Comparison of ENCODE assay signal across 22 cellular contexts in the genomic region with DNA sequence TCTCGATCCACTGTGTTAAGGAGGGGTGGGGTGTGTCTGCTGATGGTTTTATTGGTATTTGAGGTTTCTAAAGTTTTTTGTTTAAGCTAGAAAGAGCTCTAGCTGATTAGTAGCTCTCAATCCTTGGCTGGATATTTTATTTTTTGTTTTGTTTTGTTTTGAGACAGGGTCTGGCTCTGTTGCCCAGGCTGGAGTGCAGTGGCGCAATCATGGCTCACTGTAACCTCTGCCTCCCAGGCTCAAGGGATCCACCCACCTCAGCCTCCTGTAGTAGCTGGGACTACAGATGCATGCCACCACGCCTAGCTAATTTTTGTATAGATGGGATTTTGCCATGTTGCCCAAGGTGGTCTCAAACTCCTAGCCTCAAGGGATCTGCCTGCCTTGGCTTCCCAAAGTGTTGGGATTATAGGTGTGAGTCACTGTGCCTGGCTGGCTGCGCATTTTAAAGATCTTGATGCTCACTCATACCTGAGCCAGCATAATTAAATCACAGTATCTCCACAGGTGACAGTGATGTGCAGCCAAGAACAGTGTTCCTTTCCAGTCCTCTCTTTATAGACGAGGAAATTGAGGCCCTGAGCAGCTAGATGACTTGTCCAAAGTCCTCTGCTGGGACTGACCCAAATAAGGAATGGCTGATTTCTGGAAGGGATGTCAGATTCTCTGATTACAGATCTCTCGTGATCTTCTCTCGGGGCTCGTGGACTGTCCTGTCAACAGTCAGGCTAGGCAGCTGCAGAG. TPM values are rescaled to one million over a fixed set of nuclear protein-coding genes. Genes with fewer than 3 reads are reported as not detected.
DNase-seq lines count a peak whose midpoint lies in the region; ATAC-seq and TF ChIP-seq lines count a peak whose summit lies in the region.
"Had no signal": no experiment of that assay in that cellular context is flagged by ENCODE, and none has a peak within 500 bp of the region (broad histone marks: within the 10 kb centered on the region; RNA-seq: fewer than 3 reads in every experiment).

No MANE protein-coding gene starts in this region.

- TF ChIP-seq CTCF in WTC11 (IDR thresholded peaks at IDR 0.05) (no peak), foreskin keratinocyte (conservative IDR thresholded peaks at IDR 0.05) (no peak), lower lobe of right lung (IDR thresholded peaks at IDR 0.05) (no peak), suprapubic skin (IDR thresholded peaks at IDR 0.05) (no peak)

- H3K27me3 ChIP-seq in foreskin keratinocyte = peaks cover 2% of the 10 kb centered on the region
- no peaks in the 10 kb centered on the region for H3K27me3 ChIP-seq in lower lobe of right lung (ENCODE audit: low read depth)
- H3K27me3 ChIP-seq in suprapubic skin = no peaks in the 10 kb centered on the region
- H3K27me3 ChIP-seq: adrenal gland; BLaER1 treated with 17β-estradiol and CSF1 and Interleukin-3, amounts not matched to agents 10 nM and 100 nM; ovary had no signal

- H3K4me3 ChIP-seq in lower lobe of right lung = no peak overlapping the region
- H3K4me3 ChIP-seq in suprapubic skin = no peak overlapping the region
- H3K4me3 ChIP-seq: adrenal gland; BLaER1 treated with 17β-estradiol and CSF1 and Interleukin-3, amounts not matched to agents 10 nM and 100 nM; GM23248; ovary had no signal

- POLR2A ChIA-PET in WTC11 (lab: Charles Lee) = interaction anchor here (0.5 kb wide), 1 partner anchor 51 kb away, joined by 3 read pairs; no protein-coding TSS in a partner anchor

- H3K36me3 ChIP-seq in lower lobe of right lung (no peaks in the 10 kb centered on the region), suprapubic skin (no peaks in the 10 kb centered on the region)
- H3K36me3 ChIP-seq: adrenal gland; BLaER1 treated with 17β-estradiol and CSF1 and Interleukin-3, amounts not matched to agents 10 nM and 100 nM; ovary had no signal

- peaks cover 70% of the 10 kb centered on the region for H3K4me1 Mint-ChIP-seq in WTC11
- H3K4me1 Mint-ChIP-seq: naive B cell; stimulated activated memory B cell treated with anti-CD40 and anti-IgM and Interleukin-4, amounts not matched to agents 10 μg/mL and 1 μg/mL and 100 μg/mL, for 72 hours had no signal

- no peak overlapping the region for H3K27ac ChIP-seq in foreskin keratinocyte
- H3K27ac ChIP-seq in lower lobe of right lung = peak overlapping the region; percentile 22
- H3K27ac ChIP-seq in suprapubic skin = peak overlapping the region; percentile 58
- H3K27ac ChIP-seq: BLaER1 treated with 17β-estradiol and CSF1 and Interleukin-3, amounts not matched to agents 10 nM and 100 nM; GM23248 had no signal

- whole genome bisulfite sequencing in suprapubic skin = 47% methylated on average over 8 of the region's 8 CpGs

- TF ChIP-seq EP300 in suprapubic skin (IDR thresholded peaks at IDR 0.05) = no peak

- ATAC-seq in WTC11 (no peak), foreskin keratinocyte (peak; percentile 46), lower lobe of right lung (no peak), HG03571 (IDR thresholded peaks at IDR 0.05; ENCODE audit: unreplicated experiment) (no peak), HG03457 (IDR thresholded peaks at IDR 0.05; ENCODE audit: unreplicated experiment) (no peak)
- ATAC-seq: stimulated activated memory B cell treated with anti-CD40 and anti-IgM and Interleukin-4, amounts not matched to agents 10 μg/mL and 1 μg/mL and 100 μg/mL, for 72 hours had no signal

- no peaks in the 10 kb centered on the region for H3K36me3 Mint-ChIP-seq in WTC11
- H3K36me3 Mint-ChIP-seq: naive B cell; stimulated activated memory B cell treated with anti-CD40 and anti-IgM and Interleukin-4, amounts not matched to agents 10 μg/mL and 1 μg/mL and 100 μg/mL, for 72 hours had no signal

- H3K9me3 ChIP-seq in lower lobe of right lung (no peaks in the 10 kb centered on the region), suprapubic skin (no peaks in the 10 kb centered on the region)
- H3K9me3 ChIP-seq: adrenal gland; BLaER1 treated with 17β-estradiol and CSF1 and Interleukin-3, amounts not matched to agents 10 nM and 100 nM; ovary had no signal

- no peaks in the 10 kb centered on the region for H3K9me3 Mint-ChIP-seq in WTC11
- H3K9me3 Mint-ChIP-seq: activated T-cell treated with anti-CD3 and anti-CD28 coated beads, Interleukin-2, amount 50 U/mL, for 24 hours; naive B cell; stimulated activated memory B cell treated with anti-CD40 and anti-IgM and Interleukin-4, amounts not matched to agents 10 μg/mL and 1 μg/mL and 100 μg/mL, for 72 hours had no signal

- no peak for TF ChIP-seq POLR2A in suprapubic skin (IDR thresholded peaks at IDR 0.05)

- H3K4me1 ChIP-seq in foreskin keratinocyte (no peaks in the 10 kb centered on the region), lower lobe of right lung (peaks cover 84% of the 10 kb centered on the region), suprapubic skin (peaks cover 55% of the 10 kb centered on the region)

- CTCF ChIA-PET in WTC11 (lab: Charles Lee) = interaction anchor here (0.9 to 1.6 kb wide), 2 partner anchors 221 to 294 kb away, joined by 3 read pairs; no protein-coding TSS in a partner anchor

- H3K27me3 Mint-ChIP-seq in WTC11 (ENCODE audit: low read depth) = no peaks in the 10 kb centered on the region
- H3K27me3 Mint-ChIP-seq: activated T-cell treated with anti-CD3 and anti-CD28 coated beads, Interleukin-2, amount 50 U/mL, for 24 hours; naive B cell; stimulated activated memory B cell treated with anti-CD40 and anti-IgM and Interleukin-4, amounts not matched to agents 10 μg/mL and 1 μg/mL and 100 μg/mL, for 72 hours had no signal

- no peak overlapping the region for H3K27ac Mint-ChIP-seq in WTC11
- H3K27ac Mint-ChIP-seq: activated T-cell treated with anti-CD3 and anti-CD28 coated beads, Interleukin-2, amount 50 U/mL, for 24 hours; stimulated activated memory B cell treated with anti-CD40 and anti-IgM and Interleukin-4, amounts not matched to agents 10 μg/mL and 1 μg/mL and 100 μg/mL, for 72 hours had no signal

- DNase-seq in WTC11 (ENCODE audit: low spot score) (no peak), foreskin keratinocyte (no peak), lower lobe of right lung (no peak), suprapubic skin (ENCODE audit: low spot score in 2 of 2) (no peak), HPDE6-E6E7 (ENCODE audit: extremely low spot score) (no peak), anterior cingulate cortex (lab: John Stamatoyannopoulos, UW) (no peak)
- DNase-seq: ACHN; activated CD4-positive, alpha-beta T cell treated with anti-CD3 and anti-CD28 coated beads for 1 hour; activated CD8-positive, alpha-beta memory T cell treated with anti-CD3 and anti-CD28 coated beads for 24 hours; activated T-cell treated with anti-CD3 and anti-CD28 coated beads, Interleukin-2, amount 50 U/mL, for 24 hours; adrenal gland; GM23248; islet precursor cell; naive B cell; NCI-H1092; NCI-H187 treated with DMSO at 0.1 percent for 48 hours; NCI-H774 had no signal

- intact Hi-C loops in lower lobe of right lung (cut with DNase I) = no loop called here

- H3K4me3 Mint-ChIP-seq in WTC11 = no peak overlapping the region
- H3K4me3 Mint-ChIP-seq: activated T-cell treated with anti-CD3 and anti-CD28 coated beads, Interleukin-2, amount 50 U/mL, for 24 hours; stimulated activated memory B cell treated with anti-CD40 and anti-IgM and Interleukin-4, amounts not matched to agents 10 μg/mL and 1 μg/mL and 100 μg/mL, for 72 hours had no signal

TF ChIP-seq in WTC11, 78 proteins besides CTCF, POLR2A, EP300 and RAD21:
- TF ChIP-seq ZNF121 (CRISPR knock-in tag; IDR thresholded peaks at IDR 0.05) (peak; percentile 94), EMX1 (CRISPR knock-in tag; IDR thresholded peaks at IDR 0.05) (no peak)

RNA-seq across cellular contexts. Expression of a gene that starts 44.4 kb away (rescaled TPM):
- total RNA-seq in WTC11 (2021) = 171 to 204 TPM (median 172 TPM) in 3 replicates
- total RNA-seq in foreskin keratinocyte = 135 and 147 TPM in 2 replicates
- polyA plus RNA-seq in foreskin keratinocyte = 30.1 and 35.7 TPM in 2 replicates
- total RNA-seq in lower lobe of right lung = 601 TPM
- 100 to 1,000 TPM; 173 to 250 (median 203) TPM for total RNA-seq in suprapubic skin
